1 cellular context compared by ENCODE assay signal in the genomic region with DNA sequence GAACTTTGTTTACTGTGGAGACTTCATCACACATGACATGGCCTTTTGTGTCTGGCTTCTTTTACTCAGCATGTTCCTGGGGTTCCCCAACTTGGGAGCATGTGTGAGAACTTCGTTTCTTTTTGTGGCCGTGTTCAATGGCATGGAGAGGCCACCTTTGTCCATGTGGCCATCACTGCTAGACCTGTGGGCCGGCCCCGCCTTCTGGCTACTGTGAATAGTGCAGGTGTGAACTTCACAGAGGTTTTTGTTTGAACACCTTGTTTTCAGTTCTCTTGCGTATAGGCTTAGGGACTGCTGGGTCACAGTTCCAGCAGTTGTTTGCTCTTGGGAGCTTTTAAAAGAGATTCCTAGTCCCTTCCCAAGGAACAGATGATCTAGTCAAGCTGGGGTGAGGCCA.
TF ChIP-seq lines count a peak whose summit lies in the region.

No MANE protein-coding gene starts in this region.

TF ChIP-seq in GM12878, 131 proteins besides CTCF, POLR2A, EP300 and RAD21:
- TF ChIP-seq EED (IDR thresholded peaks at IDR 0.05; ENCODE audit: low read depth) (no peak), ZNF274 (IDR thresholded peaks at IDR 0.05; ENCODE audit: insufficient read depth, insufficient read length) (no peak), DPF2 (IDR thresholded peaks at IDR 0.05) (no peak), KAT2A (conservative IDR thresholded peaks at IDR 0.05; ENCODE audit: control insufficient read depth, low read depth, low read length) (no peak), POLR2AphosphoS2 (IDR thresholded peaks at IDR 0.05; ENCODE audit: low read depth, low read length) (no peak), CHD1 (IDR thresholded peaks at IDR 0.05; ENCODE audit: low read depth, low read length) (no peak)
- TF ChIP-seq, protein P1, sequence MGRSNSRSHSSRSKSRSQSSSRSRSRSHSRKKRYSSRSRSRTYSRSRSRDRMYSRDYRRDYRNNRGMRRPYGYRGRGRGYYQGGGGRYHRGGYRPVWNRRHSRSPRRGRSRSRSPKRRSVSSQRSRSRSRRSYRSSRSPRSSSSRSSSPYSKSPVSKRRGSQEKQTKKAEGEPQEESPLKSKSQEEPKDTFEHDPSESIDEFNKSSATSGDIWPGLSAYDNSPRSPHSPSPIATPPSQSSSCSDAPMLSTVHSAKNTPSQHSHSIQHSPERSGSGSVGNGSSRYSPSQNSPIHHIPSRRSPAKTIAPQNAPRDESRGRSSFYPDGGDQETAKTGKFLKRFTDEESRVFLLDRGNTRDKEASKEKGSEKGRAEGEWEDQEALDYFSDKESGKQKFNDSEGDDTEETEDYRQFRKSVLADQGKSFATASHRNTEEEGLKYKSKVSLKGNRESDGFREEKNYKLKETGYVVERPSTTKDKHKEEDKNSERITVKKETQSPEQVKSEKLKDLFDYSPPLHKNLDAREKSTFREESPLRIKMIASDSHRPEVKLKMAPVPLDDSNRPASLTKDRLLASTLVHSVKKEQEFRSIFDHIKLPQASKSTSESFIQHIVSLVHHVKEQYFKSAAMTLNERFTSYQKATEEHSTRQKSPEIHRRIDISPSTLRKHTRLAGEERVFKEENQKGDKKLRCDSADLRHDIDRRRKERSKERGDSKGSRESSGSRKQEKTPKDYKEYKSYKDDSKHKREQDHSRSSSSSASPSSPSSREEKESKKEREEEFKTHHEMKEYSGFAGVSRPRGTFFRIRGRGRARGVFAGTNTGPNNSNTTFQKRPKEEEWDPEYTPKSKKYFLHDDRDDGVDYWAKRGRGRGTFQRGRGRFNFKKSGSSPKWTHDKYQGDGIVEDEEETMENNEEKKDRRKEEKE (IDR thresholded peaks at IDR 0.05), result no peak
- TF ChIP-seq, protein P2, sequence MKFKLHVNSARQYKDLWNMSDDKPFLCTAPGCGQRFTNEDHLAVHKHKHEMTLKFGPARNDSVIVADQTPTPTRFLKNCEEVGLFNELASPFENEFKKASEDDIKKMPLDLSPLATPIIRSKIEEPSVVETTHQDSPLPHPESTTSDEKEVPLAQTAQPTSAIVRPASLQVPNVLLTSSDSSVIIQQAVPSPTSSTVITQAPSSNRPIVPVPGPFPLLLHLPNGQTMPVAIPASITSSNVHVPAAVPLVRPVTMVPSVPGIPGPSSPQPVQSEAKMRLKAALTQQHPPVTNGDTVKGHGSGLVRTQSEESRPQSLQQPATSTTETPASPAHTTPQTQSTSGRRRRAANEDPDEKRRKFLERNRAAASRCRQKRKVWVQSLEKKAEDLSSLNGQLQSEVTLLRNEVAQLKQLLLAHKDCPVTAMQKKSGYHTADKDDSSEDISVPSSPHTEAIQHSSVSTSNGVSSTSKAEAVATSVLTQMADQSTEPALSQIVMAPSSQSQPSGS (IDR thresholded peaks at IDR 0.05; ENCODE audit: low read length), result no peak
- TF ChIP-seq, protein P3, sequence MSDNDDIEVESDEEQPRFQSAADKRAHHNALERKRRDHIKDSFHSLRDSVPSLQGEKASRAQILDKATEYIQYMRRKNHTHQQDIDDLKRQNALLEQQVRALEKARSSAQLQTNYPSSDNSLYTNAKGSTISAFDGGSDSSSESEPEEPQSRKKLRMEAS (IDR thresholded peaks at IDR 0.05; ENCODE audit: low read depth, low read length), result no peak
